1 cellular context compared by ENCODE assay signal in the genomic region with DNA sequence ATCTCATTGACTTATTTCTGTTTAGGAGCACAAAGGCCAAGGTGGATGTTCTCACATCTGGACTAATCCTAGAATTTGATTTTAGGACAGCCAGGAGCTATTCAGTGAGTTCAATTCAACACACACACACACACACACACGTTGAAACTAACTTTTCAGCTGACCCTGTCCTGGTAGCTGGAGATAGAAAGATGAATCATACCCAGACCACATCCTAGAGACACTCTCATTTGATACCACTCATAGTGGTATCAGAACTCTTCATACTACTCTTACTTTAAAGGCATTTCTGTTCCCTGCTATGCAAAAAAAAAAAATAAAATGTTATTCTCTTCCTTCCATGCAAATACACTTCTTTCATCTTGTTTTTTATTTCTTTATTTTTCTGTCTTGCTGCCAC.
TF ChIP-seq lines count a peak whose summit lies in the region.

No MANE protein-coding gene starts in this region.

TF ChIP-seq in GM12878, 131 proteins besides CTCF, POLR2A, EP300 and RAD21 (continued from another document):
- TF ChIP-seq, protein P1, sequence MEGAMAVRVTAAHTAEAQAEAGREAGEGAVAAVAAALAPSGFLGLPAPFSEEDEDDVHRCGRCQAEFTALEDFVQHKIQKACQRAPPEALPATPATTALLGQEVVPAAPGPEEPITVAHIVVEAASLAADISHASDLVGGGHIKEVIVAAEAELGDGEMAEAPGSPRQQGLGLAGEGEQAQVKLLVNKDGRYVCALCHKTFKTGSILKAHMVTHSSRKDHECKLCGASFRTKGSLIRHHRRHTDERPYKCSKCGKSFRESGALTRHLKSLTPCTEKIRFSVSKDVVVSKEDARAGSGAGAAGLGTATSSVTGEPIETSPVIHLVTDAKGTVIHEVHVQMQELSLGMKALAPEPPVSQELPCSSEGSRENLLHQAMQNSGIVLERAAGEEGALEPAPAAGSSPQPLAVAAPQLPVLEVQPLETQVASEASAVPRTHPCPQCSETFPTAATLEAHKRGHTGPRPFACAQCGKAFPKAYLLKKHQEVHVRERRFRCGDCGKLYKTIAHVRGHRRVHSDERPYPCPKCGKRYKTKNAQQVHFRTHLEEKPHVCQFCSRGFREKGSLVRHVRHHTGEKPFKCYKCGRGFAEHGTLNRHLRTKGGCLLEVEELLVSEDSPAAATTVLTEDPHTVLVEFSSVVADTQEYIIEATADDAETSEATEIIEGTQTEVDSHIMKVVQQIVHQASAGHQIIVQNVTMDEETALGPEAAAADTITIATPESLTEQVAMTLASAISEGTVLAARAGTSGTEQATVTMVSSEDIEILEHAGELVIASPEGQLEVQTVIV (IDR thresholded peaks at IDR 0.05; ENCODE audit: borderline replicate concordance, partially characterized antibody), result no peak
- peak; percentile 72 for TF ChIP-seq RUNX3 (IDR thresholded peaks at IDR 0.05; ENCODE audit: low read length)
- TF ChIP-seq, protein P2, sequence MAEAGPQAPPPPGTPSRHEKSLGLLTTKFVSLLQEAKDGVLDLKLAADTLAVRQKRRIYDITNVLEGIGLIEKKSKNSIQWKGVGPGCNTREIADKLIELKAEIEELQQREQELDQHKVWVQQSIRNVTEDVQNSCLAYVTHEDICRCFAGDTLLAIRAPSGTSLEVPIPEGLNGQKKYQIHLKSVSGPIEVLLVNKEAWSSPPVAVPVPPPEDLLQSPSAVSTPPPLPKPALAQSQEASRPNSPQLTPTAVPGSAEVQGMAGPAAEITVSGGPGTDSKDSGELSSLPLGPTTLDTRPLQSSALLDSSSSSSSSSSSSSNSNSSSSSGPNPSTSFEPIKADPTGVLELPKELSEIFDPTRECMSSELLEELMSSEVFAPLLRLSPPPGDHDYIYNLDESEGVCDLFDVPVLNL (IDR thresholded peaks at IDR 0.05; ENCODE audit: low read depth, low read length), result no peak
